Comparison of ENCODE assay signal across 14 cellular contexts in genomic region chr19:11480081-11480926, GRCh38. TPM values are rescaled to one million over a fixed set of nuclear protein-coding genes. Genes with fewer than 3 reads are reported as not detected.
DNase-seq lines count a peak whose midpoint lies in the region; ATAC-seq, FAIRE-seq and TF ChIP-seq lines count a peak whose summit lies in the region.
"Had no signal": no experiment of that assay in that cellular context is flagged by ENCODE, and none has a peak within 500 bp of the region (broad histone marks: within the 10 kb centered on the region; RNA-seq: fewer than 3 reads in every experiment).

No MANE protein-coding gene starts in this region.

- no peaks in the 10 kb centered on the region for H3K79me1 ChIP-seq in mesendoderm (ENCODE audit: low read length)

- H2BK120ac ChIP-seq in mesendoderm (ENCODE audit: low read depth, low read length) = no peak overlapping the region

- DNase-seq in BE2C = peak; percentile 67
- DNase-seq in D341Med (ENCODE audit: low spot score) = peak; percentile 52
- peak in 1 of 4 experiments; percentile 5 for DNase-seq in K562 (ENCODE audit: extremely low read depth in 1 of 4, low spot score in 3 of 4)
- DNase-seq in lower lobe of right lung = no peak
- no peak for DNase-seq in KG1 (lab: John Stamatoyannopoulos, UW)
- no peak for DNase-seq in left colon
- DNase-seq in mesendoderm = no peak
- DNase-seq: Calu3, MM.1S had no signal

- ATAC-seq in K562 = no peak
- ATAC-seq in lower lobe of right lung = no peak
- no peak for ATAC-seq in left colon
- ATAC-seq: left lobe of liver; stimulated activated naive CD8-positive, alpha-beta T cell treated with anti-CD3 and anti-CD28 coated beads, Interleukin-15, Interleukin-2, amounts not matched to agents 100 U/mL and 50 U/mL, for 24 hours; T-helper 17 cell had no signal

- no peak for TF ChIP-seq EP300 in K562 (IDR thresholded peaks at IDR 0.05; ENCODE audit: low read length)

- H3K9me3 ChIP-seq in BE2C = no peaks in the 10 kb centered on the region
- no peaks in the 10 kb centered on the region for H3K9me3 ChIP-seq in K562 (replicated peaks; ENCODE audit: control insufficient read depth, insufficient read depth, low read depth, low read length)
- H3K9me3 ChIP-seq in lower lobe of right lung = no peaks in the 10 kb centered on the region
- H3K9me3 ChIP-seq: ovary had no signal

- intact Hi-C loops in K562 (cut with micrococcal nuclease) (loop anchor here (5.0 to 10.0 kb wide), 2 partner anchors 98 to 186 kb away; partner anchors contain the start of genes EPOR and TSPAN16), lower lobe of right lung (cut with DNase I) (no loop called here), left colon (cut with DNase I, micrococcal nuclease) (loop anchor here in 1 of 2 donors (10.0 kb wide), 1 partner anchor 186 kb away; the partner anchor contains the start of gene TSPAN16)

- peaks cover 9% of the 10 kb centered on the region for H3K27me3 ChIP-seq in BE2C
- no peaks in the 10 kb centered on the region; a peak in 1 of 5 replicates for H3K27me3 ChIP-seq in K562 (ENCODE audit: control insufficient read depth in 2 of 2, insufficient read depth in 2 of 2, low read length in 2 of 2)
- H3K27me3 ChIP-seq in lower lobe of right lung (ENCODE audit: low read depth) = peaks cover 47% of the 10 kb centered on the region
- peaks cover 15% of the 10 kb centered on the region for H3K27me3 ChIP-seq in mesendoderm (ENCODE audit: insufficient read depth, low read length, poor library complexity)

- in situ Hi-C loops in K562 (cut with MboI) = no loop called here

- no peaks in the 10 kb centered on the region for H3K9me1 ChIP-seq in K562 (ENCODE audit: control insufficient read depth, insufficient read depth, low read length)

- H3K56ac ChIP-seq in mesendoderm (ENCODE audit: low read length) = no peak overlapping the region

- H2AFZ ChIP-seq in K562 (ENCODE audit: low read depth, low read length) = no peak overlapping the region

- H3K36me3 ChIP-seq in BE2C = peaks cover 13% of the 10 kb centered on the region; the same call in 1 of the 2 replicates
- no peaks in the 10 kb centered on the region for H3K36me3 ChIP-seq in K562 (ENCODE audit: control insufficient read depth, insufficient read depth, low read length)
- peaks cover 6% of the 10 kb centered on the region for H3K36me3 ChIP-seq in lower lobe of right lung
- H3K36me3 ChIP-seq in mesendoderm (ENCODE audit: control insufficient read depth, insufficient read depth, low read length) = no peaks in the 10 kb centered on the region
- H3K36me3 ChIP-seq: cardiac muscle cell, ovary had no signal

- H4K20me1 ChIP-seq in K562 (replicated peaks; ENCODE audit: control insufficient read depth, insufficient read depth, low read length) = no peaks in the 10 kb centered on the region; the same call in 1 of the 2 replicates

- no peak overlapping the region for H3K23ac ChIP-seq in mesendoderm (ENCODE audit: low read length)

- no peak for TF ChIP-seq CTCF in BE2C (IDR thresholded peaks at IDR 0.05; ENCODE audit: low read depth, low read length)
- no peak for TF ChIP-seq CTCF in K562 (IDR thresholded peaks at IDR 0.05 in 2 of 3, conservative IDR thresholded peaks at IDR 0.05 in 1 of 3; ENCODE audit: insufficient read depth in 2 of 3, low read depth in 1 of 3, low read length in 3 of 3)
- no peak for TF ChIP-seq CTCF in lower lobe of right lung (IDR thresholded peaks at IDR 0.05)

- H3K18ac ChIP-seq in mesendoderm (ENCODE audit: low read length) = no peak overlapping the region

- no peak overlapping the region for H2AK5ac ChIP-seq in mesendoderm (ENCODE audit: low read length)

- FAIRE-seq in K562 (lab: Jason Lieb, UNC) = no peak

- CTCF ChIA-PET in K562 (lab: Yijun Ruan, JAX; ENCODE audit: low intra/inter-chr PET ratio) = no interaction called here

- H3K4me1 ChIP-seq in BE2C (peaks cover 3% of the 10 kb centered on the region), K562 (replicated peaks in 1 of 2; ENCODE audit: control insufficient read depth in 2 of 2, insufficient read depth in 2 of 2, low read length in 2 of 2) (peaks cover 9 to 56% of the 10 kb centered on the region in 2 experiments; a peak in 4 of 5 replicates), lower lobe of right lung (peaks cover 42% of the 10 kb centered on the region), mesendoderm (ENCODE audit: control insufficient read depth, low read depth, low read length) (no peaks in the 10 kb centered on the region)

- no peak overlapping the region for H3K4me2 ChIP-seq in K562 (ENCODE audit: insufficient read depth, low read length)
- no peak overlapping the region for H3K4me2 ChIP-seq in mesendoderm (ENCODE audit: low read length)

- no peak overlapping the region for H2BK15ac ChIP-seq in mesendoderm (replicated peaks; ENCODE audit: low read depth)

- H2BK5ac ChIP-seq in mesendoderm (ENCODE audit: low read length) = no peak overlapping the region

- no peak overlapping the region for H4K8ac ChIP-seq in mesendoderm (ENCODE audit: low read depth, low read length)

- TF ChIP-seq POLR2A in K562 (conservative IDR thresholded peaks at IDR 0.05) = no peak

- no peak overlapping the region for H3K4ac ChIP-seq in mesendoderm (ENCODE audit: low read depth, low read length)

- 14% methylated on average over 32 of the region's 90 CpGs for WGBS in K562 (ENCODE audit: insufficient coverage, low coverage, missing lambda C conversion rate)
- WGBS in mesendoderm (ENCODE audit: extremely low coverage, insufficient coverage, low lambda C conversion rate) = no CpG with 5 or more reads among the region's 90 CpGs

- POLR2A ChIA-PET in K562 (lab: Yijun Ruan, JAX) = interaction anchor here (1.0 kb wide), 3 partner anchors 11 to 172 kb away, joined by 3 to 4 read pairs (median 3); partner anchors contain the start of gene ELOF1

- no TSS peak for BruUV-seq in K562 (replicated peaks; lab: Mats Ljungman, UMichigan)

- H3K27ac ChIP-seq in K562 (ENCODE audit: extremely low read depth, low read depth, low read length) (no peak overlapping the region), lower lobe of right lung (no peak overlapping the region), mesendoderm (ENCODE audit: low read depth, low read length) (no peak overlapping the region)
- H3K27ac ChIP-seq: cardiac muscle cell, ovary had no signal

- H3K79me2 ChIP-seq in K562 (ENCODE audit: control insufficient read depth, insufficient read depth, low read length) (no peaks in the 10 kb centered on the region), mesendoderm (ENCODE audit: control insufficient read depth, insufficient read depth, low read length) (no peaks in the 10 kb centered on the region)

- H4K5ac ChIP-seq in mesendoderm (ENCODE audit: low read length) = no peak overlapping the region

- H3K4me3 ChIP-seq in BE2C (ENCODE audit: low read depth, low read length) = peak overlapping the region; percentile 75
- peak overlapping the region; percentile 16; the same call in 1 of the 2 replicates for H3K4me3 ChIP-seq in K562
- peak overlapping the region; percentile 19 for H3K4me3 ChIP-seq in lower lobe of right lung
- H3K4me3 ChIP-seq in mesendoderm (ENCODE audit: low read length) = no peak overlapping the region
- H3K4me3 ChIP-seq: cardiac muscle cell, ovary had no signal

- no peak overlapping the region for H3K9ac ChIP-seq in K562 (ENCODE audit: insufficient read depth in 1 of 2, low read depth in 2 of 2, low read length in 2 of 2)
- H3K9ac ChIP-seq in mesendoderm (ENCODE audit: low read length) = no peak overlapping the region

- TF ChIP-seq RAD21 in K562 (CRISPR knock-in tag; conservative IDR thresholded peaks at IDR 0.05 in 1 of 2, IDR thresholded peaks at IDR 0.05 in 1 of 2) = no peak

RNA-seq across cellular contexts. Expression of gene ELAVL3, which starts 0.5 kb away (rescaled TPM):
- polyA plus RNA-seq in BE2C (2012; ENCODE audit: insufficient read depth, insufficient read length, low read depth) = 91.7 TPM
- not detected in 2 replicates for total RNA-seq in K562 (2011; cell fraction: chromatin; rRNA removed; ENCODE audit: low replicate concordance)
- total RNA-seq in K562 (2011; cell fraction: nucleolus; rRNA removed) = not detected in 2 replicates
- not detected in 2 replicates for total RNA-seq in K562 (2011; cell fraction: nucleoplasm; rRNA removed)
- 0.16 TPM in 1 of 2 replicates, not detected in the other for total RNA-seq in K562 (2014; rRNA removed)
- total RNA-seq in K562 (2014; rRNA removed; fragmentation: Illumina TruSeq; extraction: Trizol) = not detected in 2 replicates
- not detected in 2 replicates for total RNA-seq in K562 (2015; rRNA removed; fragmentation: Illumina TruSeq; extraction: Trizol)
- total RNA-seq in K562 (2021) = not detected in 2 replicates
- polyA plus RNA-seq in K562 (2011; rRNA removed) = not detected in 2 replicates
- polyA plus RNA-seq in K562 (2011; cell fraction: cytosol; rRNA removed) = not detected in 2 replicates
- not detected in 2 replicates for polyA plus RNA-seq in K562 (2011; cell fraction: nucleus; rRNA removed)
- polyA plus RNA-seq in K562 (2012) = 0.01 TPM in 1 of 2 replicates, not detected in the other
- not detected in 2 replicates for polyA plus RNA-seq in K562 (2014; fragmentation: Illumina TruSeq; extraction: Trizol)
- polyA plus RNA-seq in K562 (2014; fragmentation: Nextera tagmentation; extraction: Ambion mirVana) = not detected
- not detected in 2 replicates for polyA plus RNA-seq in K562 (2014; rRNA removed)
- not detected in 2 replicates for polyA minus RNA-seq in K562 (2011; rRNA and poly(A)+ RNA removed)
- polyA minus RNA-seq in K562 (2011; cell fraction: cytosol; rRNA and poly(A)+ RNA removed) = not detected in 2 replicates
- polyA minus RNA-seq in K562 (2011; cell fraction: nucleus; rRNA and poly(A)+ RNA removed) = not detected in 2 replicates
- not detected for total RNA-seq in lower lobe of right lung
- under 1 TPM; 0.15 to 0.61 TPM for total RNA-seq in left colon
- polyA plus RNA-seq in mesendoderm (2013, experiment 1 of 2) = 0.04 TPM
- polyA plus RNA-seq in mesendoderm (2013, experiment 2 of 2) = 0.06 TPM
- total RNA-seq: Calu3, left lobe of liver, ovary had no signal
- polyA plus RNA-seq: ovary had no signal

RNA-seq across cellular contexts. Expression of gene ZNF653, which starts 25.3 kb away (rescaled TPM):
- polyA plus RNA-seq in BE2C (2012; ENCODE audit: insufficient read depth, insufficient read length, low read depth) = 15.6 TPM
- total RNA-seq in K562 (2011; cell fraction: chromatin; rRNA removed; ENCODE audit: low replicate concordance) = 12.5 and 24.0 TPM in 2 replicates
- total RNA-seq in K562 (2011; cell fraction: nucleolus; rRNA removed) = 22.4 and 24.2 TPM in 2 replicates
- 15.0 and 19.7 TPM in 2 replicates for total RNA-seq in K562 (2011; cell fraction: nucleoplasm; rRNA removed)
- total RNA-seq in K562 (2014; rRNA removed) = 3.9 and 7.1 TPM in 2 replicates
- total RNA-seq in K562 (2014; rRNA removed; fragmentation: Illumina TruSeq; extraction: Trizol) = 1.4 and 1.6 TPM in 2 replicates
- 2.9 and 3.8 TPM in 2 replicates for total RNA-seq in K562 (2015; rRNA removed; fragmentation: Illumina TruSeq; extraction: Trizol)
- total RNA-seq in K562 (2021) = 5.6 and 8.0 TPM in 2 replicates
- polyA plus RNA-seq in K562 (2011; rRNA removed) = 7.0 and 7.8 TPM in 2 replicates
- polyA plus RNA-seq in K562 (2011; cell fraction: cytosol; rRNA removed) = 7.3 and 15.5 TPM in 2 replicates
- polyA plus RNA-seq in K562 (2011; cell fraction: nucleus; rRNA removed) = 18.3 and 23.6 TPM in 2 replicates
- 5.4 and 6.6 TPM in 2 replicates for polyA plus RNA-seq in K562 (2012)
- 4.2 and 5.6 TPM in 2 replicates for polyA plus RNA-seq in K562 (2014; fragmentation: Illumina TruSeq; extraction: Trizol)
- not detected for polyA plus RNA-seq in K562 (2014; fragmentation: Nextera tagmentation; extraction: Ambion mirVana)
- 5.3 and 7.3 TPM in 2 replicates for polyA plus RNA-seq in K562 (2014; rRNA removed)
- 2.4 and 4.9 TPM in 2 replicates for polyA minus RNA-seq in K562 (2011; rRNA and poly(A)+ RNA removed)
- 3.6 and 4.3 TPM in 2 replicates for polyA minus RNA-seq in K562 (2011; cell fraction: cytosol; rRNA and poly(A)+ RNA removed)
- polyA minus RNA-seq in K562 (2011; cell fraction: nucleus; rRNA and poly(A)+ RNA removed) = 4.3 and 5.6 TPM in 2 replicates
- total RNA-seq in lower lobe of right lung = 9.2 TPM
- total RNA-seq in left colon = 10 to 100 TPM in 1 of 2 donors, 1 to 10 TPM in 1; 7.5 to 10.4 TPM
- polyA plus RNA-seq in mesendoderm (2013, experiment 1 of 2) = 5.3 TPM
- polyA plus RNA-seq in mesendoderm (2013, experiment 2 of 2) = 5.2 TPM

RNA-seq across cellular contexts. Expression of gene PRKCSH, which starts 44.9 kb away (rescaled TPM):
- 490 TPM for polyA plus RNA-seq in BE2C (2012; ENCODE audit: insufficient read depth, insufficient read length, low read depth)
- total RNA-seq in K562 (2011; cell fraction: chromatin; rRNA removed; ENCODE audit: low replicate concordance) = 161 and 438 TPM in 2 replicates
- total RNA-seq in K562 (2011; cell fraction: nucleolus; rRNA removed) = 419 and 446 TPM in 2 replicates
- 236 and 271 TPM in 2 replicates for total RNA-seq in K562 (2011; cell fraction: nucleoplasm; rRNA removed)
- 99.4 and 135 TPM in 2 replicates for total RNA-seq in K562 (2014; rRNA removed)
- total RNA-seq in K562 (2014; rRNA removed; fragmentation: Illumina TruSeq; extraction: Trizol) = 25.6 and 28.4 TPM in 2 replicates
- 48.1 and 52.1 TPM in 2 replicates for total RNA-seq in K562 (2015; rRNA removed; fragmentation: Illumina TruSeq; extraction: Trizol)
- total RNA-seq in K562 (2021) = 297 and 303 TPM in 2 replicates
- polyA plus RNA-seq in K562 (2011; rRNA removed) = 39.1 and 96.2 TPM in 2 replicates
- polyA plus RNA-seq in K562 (2011; cell fraction: cytosol; rRNA removed) = 68.3 and 79.6 TPM in 2 replicates
- 221 and 243 TPM in 2 replicates for polyA plus RNA-seq in K562 (2011; cell fraction: nucleus; rRNA removed)
- polyA plus RNA-seq in K562 (2012) = 242 and 451 TPM in 2 replicates
- polyA plus RNA-seq in K562 (2014; fragmentation: Illumina TruSeq; extraction: Trizol) = 155 and 235 TPM in 2 replicates
- 1 to 10 TPM; 2.3 to 6.9 TPM for polyA plus RNA-seq in K562 (2014; fragmentation: Nextera tagmentation; extraction: Ambion mirVana)
- 76.5 and 88.9 TPM in 2 replicates for polyA plus RNA-seq in K562 (2014; rRNA removed)
- 31.6 and 32.5 TPM in 2 replicates for polyA minus RNA-seq in K562 (2011; rRNA and poly(A)+ RNA removed)
- 147 and 227 TPM in 2 replicates for polyA minus RNA-seq in K562 (2011; cell fraction: cytosol; rRNA and poly(A)+ RNA removed)
- 56.5 and 75.8 TPM in 2 replicates for polyA minus RNA-seq in K562 (2011; cell fraction: nucleus; rRNA and poly(A)+ RNA removed)
- 285 TPM for total RNA-seq in lower lobe of right lung
- total RNA-seq in left colon = 100 to 1,000 TPM; 301 to 320 TPM
- polyA plus RNA-seq in mesendoderm (2013, experiment 1 of 2) = 151 TPM
- 140 TPM for polyA plus RNA-seq in mesendoderm (2013, experiment 2 of 2)

RNA-seq across cellular contexts. Expression of gene ODAD3, which starts 45.4 kb away (rescaled TPM):
- polyA plus RNA-seq in BE2C (2012; ENCODE audit: insufficient read depth, insufficient read length, low read depth) = 2.0 TPM
- total RNA-seq in K562 (2011; cell fraction: chromatin; rRNA removed; ENCODE audit: low replicate concordance) = 0.25 and 0.74 TPM in 2 replicates
- total RNA-seq in K562 (2011; cell fraction: nucleolus; rRNA removed) = 0.26 and 1.2 TPM in 2 replicates
- total RNA-seq in K562 (2011; cell fraction: nucleoplasm; rRNA removed) = 0.29 TPM in 1 of 2 replicates, not detected in the other
- 0.08 and 0.14 TPM in 2 replicates for total RNA-seq in K562 (2014; rRNA removed)
- total RNA-seq in K562 (2014; rRNA removed; fragmentation: Illumina TruSeq; extraction: Trizol) = 0.11 TPM in 1 of 2 replicates, not detected in the other
- total RNA-seq in K562 (2015; rRNA removed; fragmentation: Illumina TruSeq; extraction: Trizol) = 0.08 TPM in 1 of 2 replicates, not detected in the other
- 0.18 and 0.51 TPM in 2 replicates for total RNA-seq in K562 (2021)
- 0.19 TPM in 1 of 2 replicates, not detected in the other for polyA plus RNA-seq in K562 (2011; rRNA removed)
- polyA plus RNA-seq in K562 (2011; cell fraction: cytosol; rRNA removed) = 0.12 TPM in 2 replicates
- polyA plus RNA-seq in K562 (2011; cell fraction: nucleus; rRNA removed) = 0.54 and 0.66 TPM in 2 replicates
- 0.16 and 0.19 TPM in 2 replicates for polyA plus RNA-seq in K562 (2012)
- polyA plus RNA-seq in K562 (2014; fragmentation: Illumina TruSeq; extraction: Trizol) = 0.08 and 0.12 TPM in 2 replicates
- polyA plus RNA-seq in K562 (2014; fragmentation: Nextera tagmentation; extraction: Ambion mirVana) = under 1 TPM; 0.07 to 0.18 TPM
- 0.72 and 1.5 TPM in 2 replicates for polyA plus RNA-seq in K562 (2014; rRNA removed)
- not detected in 2 replicates for polyA minus RNA-seq in K562 (2011; rRNA and poly(A)+ RNA removed)
- polyA minus RNA-seq in K562 (2011; cell fraction: cytosol; rRNA and poly(A)+ RNA removed) = not detected in 2 replicates
- 0.13 and 0.22 TPM in 2 replicates for polyA minus RNA-seq in K562 (2011; cell fraction: nucleus; rRNA and poly(A)+ RNA removed)
- total RNA-seq in lower lobe of right lung = 4.3 TPM
- under 1 TPM in 1 of 2 donors, not detected in 1; 0.42 TPM for total RNA-seq in left colon
- polyA plus RNA-seq in mesendoderm (2013, experiment 1 of 2) = 0.44 TPM
- 0.32 TPM for polyA plus RNA-seq in mesendoderm (2013, experiment 2 of 2)
- total RNA-seq: Calu3, T-helper 17 cell had no signal

RNA-seq across cellular contexts. Expression of gene ECSIT, which starts 48.6 kb away (rescaled TPM):
- polyA plus RNA-seq in BE2C (2012; ENCODE audit: insufficient read depth, insufficient read length, low read depth) = 291 TPM
- 34.5 and 88.3 TPM in 2 replicates for total RNA-seq in K562 (2011; cell fraction: chromatin; rRNA removed; ENCODE audit: low replicate concordance)
- 49.9 and 54.2 TPM in 2 replicates for total RNA-seq in K562 (2011; cell fraction: nucleolus; rRNA removed)
- total RNA-seq in K562 (2011; cell fraction: nucleoplasm; rRNA removed) = 31.5 and 36.0 TPM in 2 replicates
- 82.5 and 91.8 TPM in 2 replicates for total RNA-seq in K562 (2014; rRNA removed)
- total RNA-seq in K562 (2014; rRNA removed; fragmentation: Illumina TruSeq; extraction: Trizol) = 14.3 and 20.4 TPM in 2 replicates
- 36.5 and 40.4 TPM in 2 replicates for total RNA-seq in K562 (2015; rRNA removed; fragmentation: Illumina TruSeq; extraction: Trizol)
- total RNA-seq in K562 (2021) = 71.2 and 73.3 TPM in 2 replicates
- polyA plus RNA-seq in K562 (2011; rRNA removed) = 43.9 and 66.4 TPM in 2 replicates
- 81.6 and 108 TPM in 2 replicates for polyA plus RNA-seq in K562 (2011; cell fraction: cytosol; rRNA removed)
- polyA plus RNA-seq in K562 (2011; cell fraction: nucleus; rRNA removed) = 68.9 and 81.7 TPM in 2 replicates
- polyA plus RNA-seq in K562 (2012) = 51.8 and 53.6 TPM in 2 replicates
- polyA plus RNA-seq in K562 (2014; fragmentation: Illumina TruSeq; extraction: Trizol) = 44.0 and 49.0 TPM in 2 replicates
- 1 to 10 TPM; 1.1 to 4.2 TPM for polyA plus RNA-seq in K562 (2014; fragmentation: Nextera tagmentation; extraction: Ambion mirVana)
- polyA plus RNA-seq in K562 (2014; rRNA removed) = 55.7 and 60.9 TPM in 2 replicates
- 48.5 and 63.1 TPM in 2 replicates for polyA minus RNA-seq in K562 (2011; rRNA and poly(A)+ RNA removed)
- 44.3 and 60.1 TPM in 2 replicates for polyA minus RNA-seq in K562 (2011; cell fraction: cytosol; rRNA and poly(A)+ RNA removed)
- 12.0 and 18.3 TPM in 2 replicates for polyA minus RNA-seq in K562 (2011; cell fraction: nucleus; rRNA and poly(A)+ RNA removed)
- total RNA-seq in lower lobe of right lung = 38.7 TPM
- total RNA-seq in left colon = 10 to 100 TPM; 52.8 to 64.5 TPM
- polyA plus RNA-seq in mesendoderm (2013, experiment 1 of 2) = 32.8 TPM
- 32.9 TPM for polyA plus RNA-seq in mesendoderm (2013, experiment 2 of 2)

Comparison
In these comparisons a context has a peak if more than half of its experiments do, and no peak if none do; other contexts are left out.
1. DNase-seq: peak in BE2C (single experiment) and D341Med (single experiment); none in lower lobe of right lung (single experiment), KG1 (single experiment), left colon (0 of 2) and mesendoderm (single experiment).